ENCODE assay signal across 31 cellular contexts in genomic region chr7:130124711-130125110, GRCh38.
"Had no signal": no experiment of that assay in that cellular context is flagged by ENCODE, and none has a peak within 500 bp of the region (broad histone marks: within the 10 kb centered on the region; RNA-seq: fewer than 3 reads in every experiment).

No MANE protein-coding gene starts in this region.

- H3K27me3 Mint-ChIP-seq: naive thymus-derived CD8-positive, alpha-beta T cell; natural killer cell treated with Interleukin-12 subunit alpha and Interleukin-12 subunit beta and Interleukin-15 and Interleukin-18, amount 100 ng/mL, for 72 hours; progenitor cell of endocrine pancreas; stimulated activated memory B cell treated with anti-CD40 and anti-IgM and Interleukin-4, amounts not matched to agents 10 μg/mL and 1 μg/mL and 100 μg/mL, for 72 hours; stimulated activated naive CD8-positive, alpha-beta T cell treated with anti-CD3 and anti-CD28 coated beads, Interleukin-15, amount 100 ng/mL, for 72 hours; type B pancreatic cell had no signal

- H3K4me3 Mint-ChIP-seq: naive thymus-derived CD8-positive, alpha-beta T cell; natural killer cell treated with Interleukin-12 subunit alpha and Interleukin-12 subunit beta and Interleukin-15 and Interleukin-18, amount 100 ng/mL, for 72 hours; neural progenitor cell; stimulated activated memory B cell treated with anti-CD40 and anti-IgM and Interleukin-4, amounts not matched to agents 10 μg/mL and 1 μg/mL and 100 μg/mL, for 72 hours; stimulated activated naive CD8-positive, alpha-beta T cell treated with anti-CD3 and anti-CD28 coated beads, Interleukin-15, amount 100 ng/mL, for 72 hours; type B pancreatic cell had no signal

- H3K27ac Mint-ChIP-seq: naive thymus-derived CD8-positive, alpha-beta T cell; natural killer cell treated with Interleukin-12 subunit alpha and Interleukin-12 subunit beta and Interleukin-15 and Interleukin-18, amount 100 ng/mL, for 72 hours; neural progenitor cell; stimulated activated memory B cell treated with anti-CD40 and anti-IgM and Interleukin-4, amounts not matched to agents 10 μg/mL and 1 μg/mL and 100 μg/mL, for 72 hours; stimulated activated naive CD8-positive, alpha-beta T cell treated with anti-CD3 and anti-CD28 coated beads, Interleukin-15, amount 100 ng/mL, for 72 hours; type B pancreatic cell had no signal

- H3K4me1 Mint-ChIP-seq: neural progenitor cell; stimulated activated memory B cell treated with anti-CD40 and anti-IgM and Interleukin-4, amounts not matched to agents 10 μg/mL and 1 μg/mL and 100 μg/mL, for 72 hours had no signal

- DNase-seq: naive thymus-derived CD8-positive, alpha-beta T cell; occipital lobe; ovary; posterior cingulate gyrus; psoas muscle; right cardiac atrium; right lobe of liver; sigmoid colon; spleen; stimulated activated CD4-positive, alpha-beta T cell treated with anti-CD3 and anti-CD28 coated beads, Interleukin-12 subunit alpha, Interleukin-12 subunit beta, amount 100 ng/mL, for 4 hours; stimulated activated CD4-positive, alpha-beta T cell treated with anti-CD3 and anti-CD28 coated beads, Interleukin-1b, Interleukin-23, amount 100 ng/mL, for 48 hours; stimulated activated CD4-positive, alpha-beta T cell treated with anti-CD3 and anti-CD28 coated beads, Interleukin-4, amount 100 ng/mL, for 1 hour; stimulated activated CD4-positive, alpha-beta T cell treated with anti-CD3 and anti-CD28 coated beads, Interleukin-4, amount 100 ng/mL, for 4 hours; stimulated activated CD8-positive, alpha-beta memory T cell treated with anti-CD3 and anti-CD28 coated beads, Interleukin-4, amount 100 ng/mL, for 48 hours; stimulated activated naive CD4-positive, alpha-beta T cell; stimulated activated naive CD8-positive, alpha-beta T cell treated with anti-CD3 and anti-CD28 coated beads, Interleukin-15, amount 100 ng/mL, for 72 hours; stimulated activated naive CD8-positive, alpha-beta T cell treated with anti-CD3 and anti-CD28 coated beads, Interleukin-15, Interleukin-2, amounts not matched to agents 100 U/mL and 50 U/mL, for 24 hours; substantia nigra; testis; tibial artery; transverse colon; upper lobe of right lung; uterus had no signal

- H3K9me3 Mint-ChIP-seq: naive thymus-derived CD8-positive, alpha-beta T cell; natural killer cell treated with Interleukin-12 subunit alpha and Interleukin-12 subunit beta and Interleukin-15 and Interleukin-18, amount 100 ng/mL, for 72 hours; neural progenitor cell; stimulated activated memory B cell treated with anti-CD40 and anti-IgM and Interleukin-4, amounts not matched to agents 10 μg/mL and 1 μg/mL and 100 μg/mL, for 72 hours; stimulated activated naive CD8-positive, alpha-beta T cell treated with anti-CD3 and anti-CD28 coated beads, Interleukin-15, amount 100 ng/mL, for 72 hours; type B pancreatic cell had no signal

- H3K27ac ChIP-seq: neural progenitor cell, ovary, parathyroid adenoma, psoas muscle, right lobe of liver, sigmoid colon, skin epidermis, spleen, suprapubic skin, testis, tibial artery, transverse colon, upper lobe of right lung, uterus had no signal
